8 cellular contexts compared by ENCODE assay signal in the genomic region with DNA sequence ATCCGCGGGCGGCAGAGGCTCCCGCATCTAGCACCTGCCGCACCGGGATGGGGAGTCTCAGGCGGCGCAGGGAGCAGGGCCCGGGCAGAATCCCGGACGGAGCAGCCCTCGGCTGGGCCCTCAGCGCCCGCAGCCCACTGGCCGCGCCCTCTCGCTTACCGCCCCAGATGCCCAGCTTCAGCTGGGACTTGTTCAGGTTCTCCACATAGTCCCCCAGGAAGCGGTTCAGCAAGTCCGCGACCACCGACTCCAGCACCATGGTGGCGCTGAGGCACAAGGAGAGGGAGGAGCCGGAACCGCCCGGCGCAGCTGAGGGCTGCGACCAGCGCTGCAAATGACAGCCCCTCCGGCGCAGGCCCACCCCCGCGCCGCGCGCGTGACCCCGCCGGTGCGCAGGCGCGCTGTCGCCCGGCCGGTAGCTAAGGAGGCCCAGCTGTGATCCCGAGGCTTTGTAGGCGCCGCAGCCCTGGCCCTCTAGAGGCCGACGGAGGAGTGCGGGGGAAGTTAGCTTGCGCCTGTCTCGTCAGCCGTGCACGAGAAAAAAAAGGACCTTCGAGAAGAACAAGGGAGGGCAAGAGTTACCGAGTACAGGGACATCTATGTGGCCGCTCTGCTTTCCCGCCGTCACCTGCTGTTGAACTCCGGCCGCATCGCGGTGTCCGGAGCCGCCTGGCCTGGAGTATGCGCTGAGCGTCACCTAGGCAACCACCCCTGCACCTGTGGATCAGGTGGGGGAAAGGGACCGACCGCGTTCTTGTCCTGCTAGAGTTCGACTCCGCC. TPM values are rescaled to one million over a fixed set of nuclear protein-coding genes. Genes with fewer than 3 reads are reported as not detected.
DNase-seq lines count a peak whose midpoint lies in the region; ATAC-seq and TF ChIP-seq lines count a peak whose summit lies in the region.

Gene VPS13C (minus strand): TSS at position 332 of the 780 bp plus-strand sequence. CDS start 73 bp downstream, at position 259.

- CTCF ChIA-PET in GM10248 (lab: Yijun Ruan, JAX): interaction anchor here (0.7 to 3.6 kb wide), 16 partner anchors 8 to 225 kb away, joined by 3 to 35 read pairs (median 4); no protein-coding TSS in a partner anchor

- intact Hi-C loops in testis (cut with DNase I; ENCODE audit: low total_unique reads): no loop called here

- WGBS in testis, 2 donors: 0% methylated on average over 16 to 65 of the region's 73 CpGs

- ATAC-seq in omental fat pad (ENCODE audit: low FRiP score): peak; percentile 98

- H3K36me3 ChIP-seq in SK-N-MC (ENCODE audit: insufficient read depth, low read length) (no peaks in the 10 kb centered on the region), testis (ENCODE audit: low read depth, missing control alignments) (no peaks in the 10 kb centered on the region)

- TF ChIP-seq CTCF in GM10248 (IDR thresholded peaks at IDR 0.05; ENCODE audit: control extremely low read depth, extremely low read depth, low read depth, missing control alignments): peak; percentile 76
- TF ChIP-seq CTCF in HFF-Myc (IDR thresholded peaks at IDR 0.05; ENCODE audit: low read depth, low read length, missing control alignments): peak; percentile 62
- peak in 1 of 3 donors; percentile 17 for TF ChIP-seq CTCF in omental fat pad (IDR thresholded peaks at IDR 0.05)
- peak; percentile 52 to 87 (median 79) for TF ChIP-seq CTCF in testis (IDR thresholded peaks at IDR 0.05)

- peak; percentile 27 for TF ChIP-seq POLR2A in testis (IDR thresholded peaks at IDR 0.05)

- no peaks in the 10 kb centered on the region for H3K27me3 ChIP-seq in testis

- DNase-seq in GM10248 (ENCODE audit: extremely low spot score) (peak; percentile 94), HFF-Myc (ENCODE audit: extremely low read depth, low read depth) (peak; percentile 70), MV-4-11 (lab: John Stamatoyannopoulos, UW) (peak; percentile 94), SK-N-MC (ENCODE audit: low read depth, low spot score) (no peak), globus pallidus (ENCODE audit: low spot score) (peak; percentile 92), omental fat pad (ENCODE audit: low spot score) (peak; percentile 57), testis (peak; percentile 92)
- peak; percentile 89 for DNase-seq in activated naive CD4-positive, alpha-beta T cell treated with anti-CD3 and anti-CD28 coated beads, Interleukin-2, amount 50 U/mL, for 16 hours

- no peaks in the 10 kb centered on the region for H3K4me1 ChIP-seq in testis

- POLR2A ChIA-PET in GM10248 (lab: Yijun Ruan, JAX): no interaction called here

- H3K9ac ChIP-seq in SK-N-MC (ENCODE audit: insufficient read length): peak within 1 kb of the TSS; percentile 69

- H3K27ac ChIP-seq in SK-N-MC: no peak within 1 kb of the TSS
- H3K27ac ChIP-seq in testis: peak within 1 kb of the TSS; percentile 81 to 95

- H3K4me3 ChIP-seq in HFF-Myc (replicated peaks; ENCODE audit: low read depth, low read length) (peak within 1 kb of the TSS; percentile 88), SK-N-MC (peak within 1 kb of the TSS; percentile 92), testis (peak within 1 kb of the TSS; percentile 97 to 98)

- H3K9me3 ChIP-seq in SK-N-MC (ENCODE audit: low read depth, low read length) (no peaks in the 10 kb centered on the region), testis (no peaks in the 10 kb centered on the region)

RNA-seq across cellular contexts. Expression of gene VPS13C, which starts in this region (rescaled TPM):
- 100 to 1,000 TPM in 1 of 4 donors, 10 to 100 TPM in 3; 61.6 to 144 (median 75.8) TPM for total RNA-seq in omental fat pad
- 10 to 100 TPM; 86.1 to 89.1 TPM for total RNA-seq in testis
- polyA plus RNA-seq in testis (ENCODE audit: insufficient read depth, low read depth, low replicate concordance): 21.3 TPM
